In the genomic region with DNA sequence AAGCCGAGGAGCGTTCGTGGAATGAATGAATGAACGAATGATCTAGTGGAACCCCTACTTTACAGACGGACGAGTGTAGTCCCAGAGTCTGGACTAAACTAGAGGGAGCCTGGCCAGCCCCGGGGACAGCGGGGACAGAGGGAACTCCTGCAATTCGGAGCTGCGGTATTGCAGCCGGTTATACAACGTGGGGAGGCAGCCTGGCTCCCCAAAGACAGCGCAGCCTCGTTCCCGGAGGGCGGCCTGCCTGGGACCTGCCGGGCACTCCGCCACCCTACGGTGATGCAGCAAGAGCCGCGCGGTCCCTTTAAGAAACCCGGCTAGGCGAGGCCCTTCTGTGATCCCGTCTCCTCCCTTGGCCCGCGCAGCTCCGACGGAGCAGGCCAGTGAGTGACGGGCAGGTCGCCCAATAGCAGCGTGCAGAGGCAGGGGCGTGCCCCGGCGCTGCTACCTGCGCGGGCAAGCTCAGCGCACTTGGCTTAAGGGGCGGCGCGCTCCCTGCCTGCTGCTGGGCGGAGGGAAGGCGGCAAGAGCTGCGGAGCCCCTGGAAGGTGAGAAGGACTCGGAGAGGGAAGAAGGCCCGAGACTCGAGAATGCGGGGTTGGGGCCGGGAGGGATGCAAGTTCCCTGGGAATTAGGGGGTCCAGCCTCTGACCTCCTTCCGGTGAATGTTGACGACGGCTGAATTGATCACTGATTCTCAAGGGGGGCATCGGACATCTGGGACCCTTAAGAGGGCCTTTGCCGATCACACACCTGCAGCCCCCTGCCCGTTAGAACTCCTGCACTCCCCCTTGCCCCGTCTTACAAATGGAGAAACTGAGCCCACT, we compare ENCODE assay signal across 8 cellular contexts. TPM values are rescaled to one million over a fixed set of nuclear protein-coding genes. Genes with fewer than 3 reads are reported as not detected.
A peak's percentile ranks its signal among the peaks of the same experiment; 100 is the strongest.
DNase-seq lines count a peak whose midpoint lies in the region; ATAC-seq and TF ChIP-seq lines count a peak whose summit lies in the region.

A gene with protein sequence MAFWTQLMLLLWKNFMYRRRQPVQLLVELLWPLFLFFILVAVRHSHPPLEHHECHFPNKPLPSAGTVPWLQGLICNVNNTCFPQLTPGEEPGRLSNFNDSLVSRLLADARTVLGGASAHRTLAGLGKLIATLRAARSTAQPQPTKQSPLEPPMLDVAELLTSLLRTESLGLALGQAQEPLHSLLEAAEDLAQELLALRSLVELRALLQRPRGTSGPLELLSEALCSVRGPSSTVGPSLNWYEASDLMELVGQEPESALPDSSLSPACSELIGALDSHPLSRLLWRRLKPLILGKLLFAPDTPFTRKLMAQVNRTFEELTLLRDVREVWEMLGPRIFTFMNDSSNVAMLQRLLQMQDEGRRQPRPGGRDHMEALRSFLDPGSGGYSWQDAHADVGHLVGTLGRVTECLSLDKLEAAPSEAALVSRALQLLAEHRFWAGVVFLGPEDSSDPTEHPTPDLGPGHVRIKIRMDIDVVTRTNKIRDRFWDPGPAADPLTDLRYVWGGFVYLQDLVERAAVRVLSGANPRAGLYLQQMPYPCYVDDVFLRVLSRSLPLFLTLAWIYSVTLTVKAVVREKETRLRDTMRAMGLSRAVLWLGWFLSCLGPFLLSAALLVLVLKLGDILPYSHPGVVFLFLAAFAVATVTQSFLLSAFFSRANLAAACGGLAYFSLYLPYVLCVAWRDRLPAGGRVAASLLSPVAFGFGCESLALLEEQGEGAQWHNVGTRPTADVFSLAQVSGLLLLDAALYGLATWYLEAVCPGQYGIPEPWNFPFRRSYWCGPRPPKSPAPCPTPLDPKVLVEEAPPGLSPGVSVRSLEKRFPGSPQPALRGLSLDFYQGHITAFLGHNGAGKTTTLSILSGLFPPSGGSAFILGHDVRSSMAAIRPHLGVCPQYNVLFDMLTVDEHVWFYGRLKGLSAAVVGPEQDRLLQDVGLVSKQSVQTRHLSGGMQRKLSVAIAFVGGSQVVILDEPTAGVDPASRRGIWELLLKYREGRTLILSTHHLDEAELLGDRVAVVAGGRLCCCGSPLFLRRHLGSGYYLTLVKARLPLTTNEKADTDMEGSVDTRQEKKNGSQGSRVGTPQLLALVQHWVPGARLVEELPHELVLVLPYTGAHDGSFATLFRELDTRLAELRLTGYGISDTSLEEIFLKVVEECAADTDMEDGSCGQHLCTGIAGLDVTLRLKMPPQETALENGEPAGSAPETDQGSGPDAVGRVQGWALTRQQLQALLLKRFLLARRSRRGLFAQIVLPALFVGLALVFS (N-terminal part only) (plus strand): TSS at position 462 of the 830 bp plus-strand sequence. CDS start 1,255 bp downstream, outside the sequence.

- peak; percentile 61 for ATAC-seq in HG02884 (IDR thresholded peaks at IDR 0.05; ENCODE audit: unreplicated experiment)
- peak; percentile 94 to 96 for ATAC-seq in left cardiac atrium
- ATAC-seq in upper lobe of right lung, result peak; percentile 95

- peak within 1 kb of the TSS in 2 of 5 donors; percentile 27 to 43 for H3K27ac ChIP-seq in adrenal gland
- H3K27ac ChIP-seq in upper lobe of right lung, result peak within 1 kb of the TSS; percentile 58

- intact Hi-C loops in T-helper 1 cell treated with Interleukin-12 subunit alpha and Interleukin-12 subunit beta and Interleukin-4 antibody, amounts not matched to agents 30 ng/mL and 1 ng/mL, for 36 hours (cut with micrococcal nuclease), result loop anchor here (1.0 to 5.0 kb wide), 3 partner anchors 12 to 152 kb away; a partner anchor contains a TSS
- intact Hi-C loops in adrenal gland (cut with DNase I) (no loop called here), left cardiac atrium (cut with DNase I) (no loop called here), posterior vena cava (cut with DNase I) (no loop called here), upper lobe of right lung (cut with DNase I) (loop anchor here (10.0 kb wide), 1 partner anchor 45 kb away; no protein-coding TSS in a partner anchor)

- H3K36me3 ChIP-seq in adrenal gland (replicated peaks in 1 of 2) (peaks cover 0 to 21% of the 10 kb centered on the region in 2 donors), upper lobe of right lung (peaks cover 30% of the 10 kb centered on the region)

- DNase-seq in GM13977 (ENCODE audit: low spot score), result peak; percentile 97
- DNase-seq in NCI-H1694 (lab: John Stamatoyannopoulos, UW), result peak; percentile 91
- DNase-seq in adrenal gland, result peak; percentile 96 to 100 (median 99)
- DNase-seq in left cardiac atrium, result peak; percentile 98
- peak; percentile 99 for DNase-seq in posterior vena cava (ENCODE audit: low spot score)
- DNase-seq in upper lobe of right lung, result peak; percentile 100

- TF ChIP-seq POLR2A in adrenal gland (IDR thresholded peaks at IDR 0.05), result peak; percentile 54 to 66

- H3K9me3 ChIP-seq in adrenal gland (replicated peaks in 1 of 3) (no peaks in the 10 kb centered on the region), upper lobe of right lung (no peaks in the 10 kb centered on the region)

- peaks cover 7 to 28% of the 10 kb centered on the region in 2 donors for H3K4me1 ChIP-seq in adrenal gland (replicated peaks in 1 of 2)
- peaks cover 37% of the 10 kb centered on the region for H3K4me1 ChIP-seq in upper lobe of right lung

- H3K27me3 ChIP-seq in adrenal gland (no peaks in the 10 kb centered on the region), upper lobe of right lung (no peaks in the 10 kb centered on the region)

- peak within 1 kb of the TSS in 3 of 4 donors; percentile 11 to 51 (median 31) for H3K4me3 ChIP-seq in adrenal gland
- H3K4me3 ChIP-seq in upper lobe of right lung, result peak within 1 kb of the TSS; percentile 60

- TF ChIP-seq CTCF in GM13977 (IDR thresholded peaks at IDR 0.05; ENCODE audit: extremely low read depth, insufficient read depth, missing control alignments), result no peak
- TF ChIP-seq CTCF in adrenal gland (IDR thresholded peaks at IDR 0.05), result no peak
- TF ChIP-seq CTCF in upper lobe of right lung (IDR thresholded peaks at IDR 0.05), result no peak

- in situ Hi-C loops in GM13977 (cut with MboI; ENCODE audit: low pct_unique_long_range_greater_than_20kb, low sequenced_read_pairs, unreplicated experiment), result no loop called here

- 0 to 2% (median 1%) methylated on average over 19 to 56 of the region's 56 CpGs for WGBS in adrenal gland, 4 donors

RNA-seq across cellular contexts. Expression of the gene that starts here (rescaled TPM):
- 63.6 and 71.7 TPM in 2 replicates for total RNA-seq in T-helper 1 cell treated with Interleukin-12 subunit alpha and Interleukin-12 subunit beta and Interleukin-4 antibody, amounts not matched to agents 30 ng/mL and 1 ng/mL, for 36 hours
- total RNA-seq in adrenal gland (10 to 100 TPM in 7 of 8 donors, 1 to 10 TPM in 1; 8.8 to 23.2 (median 18.8) TPM), left cardiac atrium (10 to 100 TPM in 1 of 2 donors, 1 to 10 TPM in 1; 7.7 to 10.0 TPM), posterior vena cava (1 to 10 TPM; 4.0 to 4.4 TPM), upper lobe of right lung (51.0 TPM)
- polyA plus RNA-seq in adrenal gland, result 100 to 1,000 TPM in 1 of 3 donors, 10 to 100 TPM in 1, 1 to 10 TPM in 1; 2.1 to 109 (median 28.7) TPM

Comparison
In these comparisons a context has a peak if more than half of its experiments do, and no peak if none do; other contexts are left out.
1. intact Hi-C loops: an anchor here in T-helper 1 cell treated with Interleukin-12 subunit alpha and Interleukin-12 subunit beta and Interleukin-4 antibody, amounts not matched to agents 30 ng/mL and 1 ng/mL, for 36 hours (1.0 to 5.0 kb wide) and upper lobe of right lung (10.0 kb wide); none called in adrenal gland, left cardiac atrium and posterior vena cava.